Comparison of ENCODE assay signal across 29 cellular contexts in genomic region chr15:26882112-26882511, GRCh38. TPM values are rescaled to one million over a fixed set of nuclear protein-coding genes. Genes with fewer than 3 reads are reported as not detected.
"Had no signal": no experiment of that assay in that cellular context is flagged by ENCODE, and none has a peak within 500 bp of the region (broad histone marks: within the 10 kb centered on the region; RNA-seq: fewer than 3 reads in every experiment).

No MANE protein-coding gene starts in this region.

- H3K27ac ChIP-seq: SJCRH30, VCaP had no signal

- H3K27me3 ChIP-seq: MG63, SJCRH30 had no signal

- H3K36me3 ChIP-seq: MG63, SJCRH30 had no signal

- ATAC-seq: activated CD4-positive, alpha-beta T cell treated with anti-CD3 and anti-CD28 coated beads for 36 hours; activated CD8-positive, alpha-beta T cell treated with anti-CD3 and anti-CD28 coated beads for 36 hours; activated T-cell treated with anti-CD3 and anti-CD28 coated beads, Interleukin-2, amount 50 U/mL, for 72 hours; Panc1 had no signal

- DNase-seq: activated CD4-positive, alpha-beta T cell treated with anti-CD3 and anti-CD28 coated beads for 36 hours; activated CD4-positive, CD25-positive, alpha-beta regulatory T cell; activated CD8-positive, alpha-beta memory T cell treated with anti-CD3 and anti-CD28 coated beads, Interleukin-2, amount 50 U/mL, for 4 hours; activated CD8-positive, alpha-beta T cell treated with anti-CD3 and anti-CD28 coated beads for 36 hours; activated gamma-delta T cell treated with Interleukin-2 at 50 U/mL for 16 hours; activated naive CD4-positive, alpha-beta T cell treated with anti-CD3 and anti-CD28 coated beads, Interleukin-2, amount 10 ng/mL, durations not matched to agents 7 days and 5 days; activated naive CD8-positive, alpha-beta T cell treated with anti-CD3 and anti-CD28 coated beads for 36 hours; activated T-cell treated with anti-CD3 and anti-CD28 coated beads, Interleukin-2, amount 50 U/mL, for 72 hours; MG63; MV-4-11; NCI-H1105; NCI-H1436; NCI-H1694 treated with DMSO at 0.1 percent for 48 hours; NCI-H2029 treated with DMSO at 0.1 percent for 48 hours; NCI-H345; NCI-H510A; NCI-H69; NK-92 treated with Interleukin-12 subunit alpha and Interleukin-12 subunit beta, amount 100 ng/mL, for 24 hours; OCI-M1; Right ventricle myocardium superior; RPMI8226; SJCRH30; T-helper 1 cell had no signal

- H3K4me1 ChIP-seq: SJCRH30 had no signal

- H3K4me3 ChIP-seq: MG63, SJCRH30 had no signal

- H3K9me3 ChIP-seq: MG63, SJCRH30, SK-N-SH had no signal

RNA-seq across cellular contexts. Expression of gene GABRA5, which starts 15.2 kb away (rescaled TPM):
- total RNA-seq: activated CD4-positive, alpha-beta T cell treated with anti-CD3 and anti-CD28 coated beads for 36 hours; activated CD8-positive, alpha-beta T cell treated with anti-CD3 and anti-CD28 coated beads for 36 hours; activated naive CD8-positive, alpha-beta T cell treated with anti-CD3 and anti-CD28 coated beads for 36 hours; activated T-cell treated with anti-CD3 and anti-CD28 coated beads, Interleukin-2, amount 50 U/mL, for 72 hours; activated T-helper 2 cell treated with anti-CD3 and anti-CD28 coated beads, Interferon-gamma antibody, Interleukin-2, Interleukin-4, amounts not matched to agents 10 μg/mL and 5 μg/mL and 100 μg/mL, durations not matched to agents 14 hours and 24 hours and 36 hours; cardiac septum; Right ventricle myocardium superior; T-helper 2 cell treated with Interferon-gamma antibody and Interleukin-4, amounts not matched to agents 100 ng/mL and 5 ng/mL, for 36 hours had no signal
